In genomic region chr14:23284654-23285529, GRCh38 we compare ENCODE assay signal across 8 cellular contexts. TPM values are rescaled to one million over a fixed set of nuclear protein-coding genes. Genes with fewer than 3 reads are reported as not detected.
DNase-seq lines count a peak whose midpoint lies in the region; ATAC-seq and TF ChIP-seq lines count a peak whose summit lies in the region.

No MANE protein-coding gene starts in this region.

- peaks cover 0 to 11% of the 10 kb centered on the region in 2 donors for H3K4me1 ChIP-seq in ascending aorta

- ATAC-seq in GM18498 (IDR thresholded peaks at IDR 0.05; ENCODE audit: unreplicated experiment) (no peak), GM19455 (IDR thresholded peaks at IDR 0.05; ENCODE audit: unreplicated experiment) (no peak), HG03025 (IDR thresholded peaks at IDR 0.05; ENCODE audit: low FRiP score, unreplicated experiment) (no peak)

- H3K27ac Mint-ChIP-seq in Calu3 (ENCODE audit: unreplicated experiment) = no peak overlapping the region
- peak overlapping the region; percentile 83 to 94 (median 88) for H3K27ac Mint-ChIP-seq in immature natural killer cell
- H3K27ac Mint-ChIP-seq in stimulated activated naive CD8-positive, alpha-beta T cell treated with anti-CD3 and anti-CD28 coated beads, Interleukin-15, Interleukin-2, amounts not matched to agents 100 ng/mL and 50 ng/mL, for 24 hours = peak overlapping the region; percentile 95

- intact Hi-C loops in Calu3 (cut with micrococcal nuclease; ENCODE audit: unreplicated experiment) (no loop called here), ascending aorta (cut with DNase I) (loop anchor here (5.0 kb wide), 2 partner anchors 82 to 188 kb away; partner anchors contain the start of genes ACIN1, C14orf119 and EFS)

- H3K27me3 ChIP-seq in ascending aorta = no peaks in the 10 kb centered on the region

- BruUV-seq in Calu3 (replicated peaks; lab: Mats Ljungman, UMichigan) = TSS peak; percentile 44

- H3K4me3 ChIP-seq in ascending aorta = peak overlapping the region; percentile 78 to 100

- DNase-seq in Calu3 (no peak), KBM-7 (peak; percentile 22), ascending aorta (ENCODE audit: low spot score in 2 of 2) (no peak), immature natural killer cell (no peak)

- H3K27me3 Mint-ChIP-seq in Calu3 (ENCODE audit: unreplicated experiment) = no peaks in the 10 kb centered on the region
- peaks cover 0 to 17% (median 3%) of the 10 kb centered on the region in 3 donors for H3K27me3 Mint-ChIP-seq in immature natural killer cell (ENCODE audit: low read depth in 3 of 3)
- no peaks in the 10 kb centered on the region for H3K27me3 Mint-ChIP-seq in stimulated activated naive CD8-positive, alpha-beta T cell treated with anti-CD3 and anti-CD28 coated beads, Interleukin-15, Interleukin-2, amounts not matched to agents 100 ng/mL and 50 ng/mL, for 24 hours

- H3K9me3 Mint-ChIP-seq in Calu3 (ENCODE audit: low read depth, unreplicated experiment) = no peaks in the 10 kb centered on the region
- no peaks in the 10 kb centered on the region for H3K9me3 Mint-ChIP-seq in immature natural killer cell
- H3K9me3 Mint-ChIP-seq in stimulated activated naive CD8-positive, alpha-beta T cell treated with anti-CD3 and anti-CD28 coated beads, Interleukin-15, Interleukin-2, amounts not matched to agents 100 ng/mL and 50 ng/mL, for 24 hours = no peaks in the 10 kb centered on the region

- CTCF ChIA-PET in Calu3 (lab: Charles Lee) = interaction anchor here (0.7 to 1.4 kb wide), 2 partner anchors 17 to 326 kb away, joined by 4 to 7 read pairs; partner anchors contain the start of gene PPP1R3E

- H3K4me1 Mint-ChIP-seq in Calu3 (ENCODE audit: low read depth, unreplicated experiment) (peaks cover 9% of the 10 kb centered on the region), immature natural killer cell (peaks cover 23 to 28% of the 10 kb centered on the region in 2 donors)
- peaks cover 31% of the 10 kb centered on the region for H3K4me1 Mint-ChIP-seq in stimulated activated naive CD8-positive, alpha-beta T cell treated with anti-CD3 and anti-CD28 coated beads, Interleukin-15, Interleukin-2, amounts not matched to agents 100 ng/mL and 50 ng/mL, for 24 hours (ENCODE audit: low read depth)

- peak overlapping the region; percentile 93 to 99 for H3K27ac ChIP-seq in ascending aorta

- no peaks in the 10 kb centered on the region for H3K36me3 ChIP-seq in ascending aorta

- H3K36me3 Mint-ChIP-seq in Calu3 (ENCODE audit: insufficient read depth, unreplicated experiment) (peaks cover 31% of the 10 kb centered on the region), immature natural killer cell (no peaks in the 10 kb centered on the region)
- peaks cover 8% of the 10 kb centered on the region for H3K36me3 Mint-ChIP-seq in stimulated activated naive CD8-positive, alpha-beta T cell treated with anti-CD3 and anti-CD28 coated beads, Interleukin-15, Interleukin-2, amounts not matched to agents 100 ng/mL and 50 ng/mL, for 24 hours (ENCODE audit: low read depth)

- TF ChIP-seq CTCF in Calu3 (IDR thresholded peaks at IDR 0.05; ENCODE audit: unreplicated experiment) (no peak), ascending aorta (IDR thresholded peaks at IDR 0.05) (no peak)

- in situ Hi-C loops in KBM-7 (cut with MboI; ENCODE audit: low pct_unique_long_range_greater_than_20kb, low sequenced_read_pairs) = no loop called here

- H3K9me3 ChIP-seq in ascending aorta = no peaks in the 10 kb centered on the region

- H3K4me3 Mint-ChIP-seq in Calu3 (ENCODE audit: low read depth, unreplicated experiment) (peak overlapping the region; percentile 79), immature natural killer cell (peak overlapping the region; percentile 85 to 99 (median 96))
- H3K4me3 Mint-ChIP-seq in stimulated activated naive CD8-positive, alpha-beta T cell treated with anti-CD3 and anti-CD28 coated beads, Interleukin-15, Interleukin-2, amounts not matched to agents 100 ng/mL and 50 ng/mL, for 24 hours = peak overlapping the region; percentile 96

RNA-seq across cellular contexts. Expression of gene HOMEZ, which starts 1.0 kb away (rescaled TPM):
- total RNA-seq in Calu3 (2022) = 19.3 and 22.6 TPM in 2 replicates
- 7.3 TPM for total RNA-seq in ascending aorta
- polyA plus RNA-seq in immature natural killer cell = 1 to 10 TPM; 1.2 to 4.9 (median 2.1) TPM

RNA-seq across cellular contexts. Expression of gene PPP1R3E, which starts 17.8 kb away (rescaled TPM):
- total RNA-seq in Calu3 (2022) = 12.8 and 16.2 TPM in 2 replicates
- 8.9 TPM for total RNA-seq in ascending aorta
- polyA plus RNA-seq in immature natural killer cell = 1 to 10 TPM in 2 of 3 donors, not detected in 1; 1.4 to 2.0 TPM

RNA-seq across cellular contexts. Expression of gene BCL2L2, which starts 21.7 kb away (rescaled TPM):
- 19.0 and 21.3 TPM in 2 replicates for total RNA-seq in Calu3 (2022)
- 49.2 TPM for total RNA-seq in ascending aorta
- polyA plus RNA-seq in immature natural killer cell = 1 to 10 TPM in 1 of 3 donors, under 1 TPM in 2; 0.07 to 1.2 (median 0.69) TPM

RNA-seq across cellular contexts. Expression of gene PABPN1, which starts 36.4 kb away (rescaled TPM):
- total RNA-seq in Calu3 (2022) (173 and 181 TPM in 2 replicates), ascending aorta (90.6 TPM)
- polyA plus RNA-seq in immature natural killer cell = 100 to 1,000 TPM in 2 of 3 donors, 10 to 100 TPM in 1; 86.2 to 114 (median 113) TPM

RNA-seq across cellular contexts. Expression of gene RNF212B, which starts 47.2 kb away (rescaled TPM):
- total RNA-seq in Calu3 (2022) = not detected in 2 replicates
- not detected for total RNA-seq in ascending aorta
- not detected for polyA plus RNA-seq in immature natural killer cell
